Comparison of ENCODE assay signal across 9 cellular contexts in the genomic region with DNA sequence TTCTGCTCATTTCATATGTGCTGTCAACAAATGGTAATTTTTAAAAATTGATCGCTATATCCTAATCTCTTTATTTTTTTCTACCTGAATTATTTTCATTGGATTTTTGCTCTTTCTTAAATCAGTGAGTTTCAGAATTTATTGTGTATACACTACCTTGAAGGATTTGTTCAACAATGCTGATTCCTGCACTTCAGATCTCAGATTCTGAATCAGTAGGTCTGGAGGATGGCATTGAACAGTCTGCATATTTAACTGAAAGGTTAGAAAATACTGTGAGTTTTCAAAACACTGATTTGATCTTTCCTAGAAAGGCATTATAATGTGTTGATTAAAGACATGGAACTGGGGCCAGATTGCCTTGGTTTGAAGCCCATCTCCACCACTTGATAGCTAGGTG. TPM values are rescaled to one million over a fixed set of nuclear protein-coding genes. Genes with fewer than 3 reads are reported as not detected.
DNase-seq lines count a peak whose midpoint lies in the region; ATAC-seq, FAIRE-seq and TF ChIP-seq lines count a peak whose summit lies in the region.
"Had no signal": no experiment of that assay in that cellular context is flagged by ENCODE, and none has a peak within 500 bp of the region (broad histone marks: within the 10 kb centered on the region; RNA-seq: fewer than 3 reads in every experiment).

No MANE protein-coding gene starts in this region.

- H3K36me3 Mint-ChIP-seq in effector memory CD8-positive, alpha-beta T cell (ENCODE audit: insufficient read depth) = peaks cover 13% of the 10 kb centered on the region

- no CpG with 5 or more reads among the region's 1 CpG for WGBS in trophoblast cell (ENCODE audit: extremely low coverage, insufficient coverage, insufficient read length)

- H3K4me3 ChIP-seq in OCI-LY3 (ENCODE audit: low read length) = peak overlapping the region; percentile 91
- H3K4me3 ChIP-seq in trophoblast cell (ENCODE audit: low read depth, low read length) = no peak overlapping the region
- H3K4me3 ChIP-seq in vagina = no peak overlapping the region

- H3K27me3 ChIP-seq in OCI-LY3 (ENCODE audit: low read depth, low read length) = no peaks in the 10 kb centered on the region
- H3K27me3 ChIP-seq in trophoblast cell (ENCODE audit: insufficient read depth, low read length) = no peaks in the 10 kb centered on the region
- no peaks in the 10 kb centered on the region for H3K27me3 ChIP-seq in vagina
- H3K27me3 ChIP-seq: left lung had no signal

- H2BK12ac ChIP-seq in trophoblast cell (ENCODE audit: low read length) = no peak overlapping the region

- H3K14ac ChIP-seq in trophoblast cell (ENCODE audit: low read length) = no peak overlapping the region

- DNase-seq in GM12892 (ENCODE audit: insufficient read length) (no peak), trophoblast cell (no peak), dedifferentiated amniotic fluid mesenchymal stem cell (ENCODE audit: extremely low spot score) (no peak), vagina (ENCODE audit: extremely low spot score in 2 of 2) (no peak)
- no peak for DNase-seq in effector memory CD8-positive, alpha-beta T cell
- DNase-seq: left lung; stimulated activated CD4-positive, alpha-beta T cell treated with anti-CD3 and anti-CD28 coated beads, Interleukin-4, amount 100 ng/mL, for 1 hour had no signal

- FAIRE-seq in GM12892 (lab: Jason Lieb, UNC) = peak; percentile 30

- no peak for TF ChIP-seq CTCF in OCI-LY3 (IDR thresholded peaks at IDR 0.05; ENCODE audit: low read depth, low read length)
- no peak for TF ChIP-seq CTCF in vagina (IDR thresholded peaks at IDR 0.05)

- no peak overlapping the region for H4K91ac ChIP-seq in trophoblast cell (ENCODE audit: low read depth, low read length)

- H3K4ac ChIP-seq in trophoblast cell (ENCODE audit: low read depth, low read length) = peak overlapping the region; percentile 99

- H3K9ac ChIP-seq in OCI-LY3 (ENCODE audit: low read length) (peak overlapping the region; percentile 88), trophoblast cell (ENCODE audit: low read length) (no peak overlapping the region)

- no peak overlapping the region for H4K12ac ChIP-seq in trophoblast cell (ENCODE audit: low read depth, low read length)

- no peak overlapping the region for H3K23ac ChIP-seq in trophoblast cell (ENCODE audit: low read length)

- H3K27ac Mint-ChIP-seq in effector memory CD8-positive, alpha-beta T cell = peak overlapping the region in 1 of 2 donors; percentile 64

- ATAC-seq in effector memory CD8-positive, alpha-beta T cell (replicated peaks) = no peak
- ATAC-seq in GM21367 (IDR thresholded peaks at IDR 0.05; ENCODE audit: unreplicated experiment) = no peak
- ATAC-seq: left lung had no signal

- peak overlapping the region; percentile 95 for H3K4me2 ChIP-seq in OCI-LY3 (ENCODE audit: low read length)
- H3K4me2 ChIP-seq in trophoblast cell (ENCODE audit: low read length) = peak overlapping the region; percentile 4

- H3K4me3 Mint-ChIP-seq in effector memory CD8-positive, alpha-beta T cell = peak overlapping the region; percentile 65 to 99

- TF ChIP-seq POLR2A in GM12892 (IDR thresholded peaks at IDR 0.05; ENCODE audit: low read depth, low read length) = no peak
- TF ChIP-seq POLR2A in vagina (IDR thresholded peaks at IDR 0.05) = no peak

- H2AFZ ChIP-seq in OCI-LY3 (ENCODE audit: low read depth, low read length) = no peak overlapping the region
- no peak overlapping the region for H2AFZ ChIP-seq in trophoblast cell (ENCODE audit: insufficient read depth, low read length, poor library complexity)

- H3K79me2 ChIP-seq in OCI-LY3 (ENCODE audit: low read length) = peaks cover 66% of the 10 kb centered on the region
- H3K79me2 ChIP-seq in trophoblast cell (ENCODE audit: control insufficient read depth, insufficient read depth, low read length, poor library complexity) = peaks cover 17% of the 10 kb centered on the region

- H3K27me3 Mint-ChIP-seq in effector memory CD8-positive, alpha-beta T cell = no peaks in the 10 kb centered on the region

- H3K4me1 ChIP-seq in OCI-LY3 (ENCODE audit: low read length) = peaks cover 22% of the 10 kb centered on the region
- no peaks in the 10 kb centered on the region for H3K4me1 ChIP-seq in trophoblast cell (ENCODE audit: control insufficient read depth in 1 of 2, insufficient read depth in 2 of 2, low read length in 2 of 2)
- peaks cover 30% of the 10 kb centered on the region for H3K4me1 ChIP-seq in vagina

- no peak overlapping the region for H4K8ac ChIP-seq in trophoblast cell (ENCODE audit: low read depth, low read length)

- no peak overlapping the region for H2AK5ac ChIP-seq in trophoblast cell (ENCODE audit: low read length)

- no peak overlapping the region for H2BK5ac ChIP-seq in trophoblast cell (ENCODE audit: low read depth, low read length, poor library complexity)

- intact Hi-C loops in vagina (cut with DNase I) = no loop called here

- peaks cover 8% of the 10 kb centered on the region for H3K79me1 ChIP-seq in trophoblast cell (ENCODE audit: low read length)

- H3K36me3 ChIP-seq in OCI-LY3 (replicated peaks; ENCODE audit: low read depth, low read length) = peaks cover 15% of the 10 kb centered on the region
- peaks cover 1 to 3% of the 10 kb centered on the region in 2 experiments for H3K36me3 ChIP-seq in trophoblast cell (ENCODE audit: control insufficient read depth in 1 of 2, insufficient read depth in 2 of 2, low read length in 2 of 2)
- H3K36me3 ChIP-seq in vagina = no peaks in the 10 kb centered on the region
- H3K36me3 ChIP-seq: left lung had no signal

- no peaks in the 10 kb centered on the region for H3K9me3 ChIP-seq in OCI-LY3 (ENCODE audit: insufficient read depth, low read length)
- no peaks in the 10 kb centered on the region for H3K9me3 ChIP-seq in trophoblast cell (ENCODE audit: insufficient read depth, low read depth, low read length)
- H3K9me3 ChIP-seq in vagina = no peaks in the 10 kb centered on the region
- H3K9me3 ChIP-seq: left lung had no signal

- no peaks in the 10 kb centered on the region for H3K9me3 Mint-ChIP-seq in effector memory CD8-positive, alpha-beta T cell

- H3K18ac ChIP-seq in trophoblast cell (ENCODE audit: low read length) = no peak overlapping the region

- no peak overlapping the region for H3K27ac ChIP-seq in OCI-LY3 (ENCODE audit: low read length)
- H3K27ac ChIP-seq in trophoblast cell (ENCODE audit: low read depth, low read length) = no peak overlapping the region
- H3K27ac ChIP-seq in vagina = no peak overlapping the region
- H3K27ac ChIP-seq: left lung had no signal

- peaks cover 26 to 52% of the 10 kb centered on the region in 2 donors for H3K4me1 Mint-ChIP-seq in effector memory CD8-positive, alpha-beta T cell (ENCODE audit: low read depth in 2 of 2)

- H4K20me1 ChIP-seq in OCI-LY3 (ENCODE audit: insufficient read depth, low read length) = peaks cover 50% of the 10 kb centered on the region

- H2BK120ac ChIP-seq in trophoblast cell (ENCODE audit: insufficient read depth, low read length, poor library complexity) = no peak overlapping the region

RNA-seq across cellular contexts. Expression of a gene that starts 1.6 kb away (rescaled TPM):
- 10.2 TPM for polyA plus RNA-seq in GM12892 (2012; ENCODE audit: missing spikeins)
- polyA plus RNA-seq in trophoblast cell (2013) = 18.0 and 21.1 TPM in 2 replicates
- 7.4 TPM for total RNA-seq in vagina
